7 cellular contexts compared by ENCODE assay signal in genomic region chr20:50635014-50635557, GRCh38.
"Had no signal": no experiment of that assay in that cellular context is flagged by ENCODE, and none has a peak within 500 bp of the region (broad histone marks: within the 10 kb centered on the region; RNA-seq: fewer than 3 reads in every experiment).

No MANE protein-coding gene starts in this region.

- H3K36me3 Mint-ChIP-seq: naive thymus-derived CD4-positive, alpha-beta T cell had no signal

- H3K4me1 ChIP-seq: prostate gland had no signal

- H3K4me3 Mint-ChIP-seq: effector memory CD8-positive, alpha-beta T cell; naive thymus-derived CD4-positive, alpha-beta T cell had no signal

- H3K9me3 ChIP-seq: mucosa of descending colon, prostate gland, stomach, testis had no signal

- H3K36me3 ChIP-seq: prostate gland, stomach had no signal

- H3K27me3 ChIP-seq: stomach, testis had no signal

- H3K27ac Mint-ChIP-seq: effector memory CD8-positive, alpha-beta T cell; naive thymus-derived CD4-positive, alpha-beta T cell had no signal

- H3K27ac ChIP-seq: epithelial cell of prostate, prostate gland, testis had no signal

- H3K4me3 ChIP-seq: mucosa of descending colon, prostate gland had no signal
